ENCODE assay signal across 1 cellular context in the genomic region with DNA sequence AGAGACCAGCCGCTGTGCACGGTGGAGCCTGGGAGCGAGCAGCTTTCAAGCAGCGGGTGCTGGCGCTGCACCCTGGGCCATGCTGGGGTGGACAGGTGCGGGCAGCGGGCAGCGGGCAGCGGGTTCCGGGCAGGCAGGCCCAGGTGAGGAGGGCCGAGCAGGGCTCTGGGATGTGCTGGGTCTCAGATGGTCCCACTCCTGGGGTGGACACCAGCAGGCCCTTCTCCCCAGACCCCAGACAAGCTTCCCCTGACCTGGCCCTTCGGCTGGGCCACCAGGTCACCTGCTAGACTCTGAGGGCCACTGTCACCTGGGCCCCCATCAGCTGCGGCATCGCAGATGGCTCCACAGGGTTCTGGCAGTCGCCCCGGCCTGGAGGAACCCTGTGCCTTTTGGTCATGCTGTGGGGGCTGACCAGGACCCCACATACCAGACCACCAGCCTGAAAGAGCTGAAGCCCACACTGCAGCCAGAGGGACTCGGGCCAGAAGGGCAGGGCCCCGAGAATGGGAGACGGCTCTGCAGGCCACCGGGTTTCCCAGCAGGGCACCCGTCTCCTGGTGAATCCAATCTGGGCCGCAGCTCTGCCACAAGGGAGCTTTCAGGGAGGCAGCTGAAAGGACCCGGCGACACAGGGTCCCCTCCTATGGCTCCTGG.
TF ChIP-seq lines count a peak whose summit lies in the region.

No MANE protein-coding gene starts in this region.

TF ChIP-seq in SK-N-SH, 30 proteins besides CTCF, POLR2A, EP300 and RAD21 (continued from another document):
- TF ChIP-seq RFX5 (IDR thresholded peaks at IDR 0.05; ENCODE audit: low read length) (no peak), MEF2A (IDR thresholded peaks at IDR 0.05; ENCODE audit: borderline replicate concordance, low read depth) (no peak)
